Comparison of ENCODE assay signal across 14 cellular contexts in the genomic region with DNA sequence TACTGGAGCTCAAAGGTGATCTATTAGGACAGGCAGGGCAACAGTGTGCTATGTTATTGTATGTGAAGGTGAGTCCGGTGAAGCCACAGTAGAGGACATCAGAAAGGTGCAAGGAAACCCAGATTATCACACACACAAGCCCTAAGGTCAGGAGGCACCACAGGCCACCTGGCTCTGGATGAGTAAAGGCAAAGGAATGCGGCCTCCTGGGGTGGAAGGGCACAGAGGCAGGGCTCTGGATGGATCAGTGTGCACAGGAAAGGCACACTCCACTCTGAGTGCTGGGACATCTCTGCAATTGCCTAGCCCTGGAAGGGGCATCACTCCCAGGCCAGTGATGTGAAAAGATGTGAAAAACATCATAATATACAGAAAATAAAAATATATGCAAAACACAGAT.
DNase-seq lines count a peak whose midpoint lies in the region; FAIRE-seq and TF ChIP-seq lines count a peak whose summit lies in the region.
"Had no signal": no experiment of that assay in that cellular context is flagged by ENCODE, and none has a peak within 500 bp of the region (broad histone marks: within the 10 kb centered on the region; RNA-seq: fewer than 3 reads in every experiment).

No MANE protein-coding gene starts in this region.

- TF ChIP-seq CTCF in D721Med (IDR thresholded peaks at IDR 0.05; ENCODE audit: insufficient read depth, missing control alignments) (no peak), dorsolateral prefrontal cortex (IDR thresholded peaks at IDR 0.05 in 54 of 56, conservative IDR thresholded peaks at IDR 0.05 in 2 of 56; ENCODE audit: low read depth in 1 of 56, partially characterized antibody in 56 of 56) (no peak)

- H3K4me3 ChIP-seq in dorsolateral prefrontal cortex: no peak overlapping the region
- H3K4me3 ChIP-seq: spleen had no signal

- H3K27me3 ChIP-seq in dorsolateral prefrontal cortex: peaks cover 0 to under 1% (median 0%) of the 10 kb centered on the region in 45 donors
- H3K27me3 ChIP-seq: spleen had no signal

- FAIRE-seq in HTR-8/SVneo (lab: Jason Lieb, UNC) (no peak), D721Med (lab: Jason Lieb, UNC) (no peak)
- FAIRE-seq: GM18507 had no signal

- intact Hi-C loops in dorsolateral prefrontal cortex (cut with DNase I): no loop called here

- DNase-seq in AG20443 (ENCODE audit: low spot score): peak; percentile 6
- peak; percentile 26 for DNase-seq in HPDE6-E6E7 (ENCODE audit: extremely low spot score)
- peak; percentile 47 for DNase-seq in SW480 (ENCODE audit: low spot score)
- peak; percentile 94 for DNase-seq in islet precursor cell
- DNase-seq in HTR-8/SVneo (ENCODE audit: insufficient read length, low spot score): no peak
- DNase-seq in D721Med (ENCODE audit: insufficient read length, low spot score): no peak
- no peak for DNase-seq in germinal center (ENCODE audit: low spot score)
- no peak for DNase-seq in dorsolateral prefrontal cortex
- DNase-seq: MV-4-11; NCI-H2107; spleen; stimulated activated naive CD4-positive, alpha-beta T cell treated with Interleukin-2 at 50 U/mL for 16 hours; T-helper 17 cell had no signal

- H3K27ac ChIP-seq in dorsolateral prefrontal cortex: no peak overlapping the region
- H3K27ac ChIP-seq: spleen had no signal

Comparison
In these comparisons a context has a peak if more than half of its experiments do, and no peak if none do; other contexts are left out.
1. DNase-seq: peak in AG20443 (single experiment), HPDE6-E6E7 (single experiment), SW480 (single experiment) and islet precursor cell (single experiment); none in HTR-8/SVneo (single experiment), D721Med (single experiment), germinal center (single experiment) and dorsolateral prefrontal cortex (0 of 10).